ENCODE assay signal across 28 cellular contexts in the genomic region with DNA sequence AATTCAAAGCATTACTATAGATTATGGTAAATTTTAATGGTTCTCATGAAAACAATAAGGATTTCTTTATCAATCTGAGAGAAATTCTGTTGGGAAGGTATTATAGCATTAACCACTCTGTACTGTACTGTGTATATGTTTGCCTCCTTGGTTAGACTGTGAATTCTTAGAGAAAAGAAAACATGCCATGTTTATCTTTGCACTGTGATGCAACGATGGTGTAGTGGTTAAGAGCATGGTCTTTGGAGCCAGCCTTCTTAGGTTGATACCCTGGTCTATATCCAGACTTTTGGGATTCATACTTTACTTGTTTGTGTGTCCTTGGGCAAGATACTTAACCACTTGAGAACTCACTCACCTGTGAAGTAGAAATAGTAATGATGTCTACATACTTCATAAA. TPM values are rescaled to one million over a fixed set of nuclear protein-coding genes. Genes with fewer than 3 reads are reported as not detected.
"Had no signal": no experiment of that assay in that cellular context is flagged by ENCODE, and none has a peak within 500 bp of the region (broad histone marks: within the 10 kb centered on the region; RNA-seq: fewer than 3 reads in every experiment).

No MANE protein-coding gene starts in this region.

- H3K27me3 Mint-ChIP-seq: stimulated activated memory B cell treated with anti-CD40 and anti-IgM and Interleukin-4, amounts not matched to agents 10 μg/mL and 1 μg/mL and 100 μg/mL, for 72 hours had no signal

- H3K4me1 ChIP-seq: colonic mucosa, spleen, tibial artery, upper lobe of left lung, uterus had no signal

- H3K36me3 ChIP-seq: colonic mucosa, spleen, tibial artery, upper lobe of left lung, uterus had no signal

- H3K4me3 ChIP-seq: colonic mucosa, spleen, tibial artery, upper lobe of left lung, uterus had no signal

- H3K36me3 Mint-ChIP-seq: natural killer cell; stimulated activated memory B cell treated with anti-CD40 and anti-IgM and Interleukin-4, amounts not matched to agents 10 μg/mL and 1 μg/mL and 100 μg/mL, for 72 hours had no signal

- H3K27me3 ChIP-seq: colonic mucosa, spleen, tibial artery, upper lobe of left lung, uterus had no signal

- H3K9me3 Mint-ChIP-seq: natural killer cell; stimulated activated memory B cell treated with anti-CD40 and anti-IgM and Interleukin-4, amounts not matched to agents 10 μg/mL and 1 μg/mL and 100 μg/mL, for 72 hours; stimulated activated naive CD8-positive, alpha-beta T cell treated with anti-CD3 and anti-CD28 coated beads, Interleukin-15, Interleukin-2, amounts not matched to agents 100 ng/mL and 50 ng/mL, for 24 hours had no signal

- DNase-seq: colonic mucosa; effector CD4-positive, alpha-beta T cell; foreskin fibroblast; left colon; left ventricle myocardium superior; natural killer cell; posterior cingulate gyrus; spleen; stimulated activated CD4-positive, alpha-beta T cell treated with anti-CD3 and anti-CD28 coated beads, Interleukin-15, amount 100 ng/mL, for 24 hours; stimulated activated CD4-positive, alpha-beta T cell treated with anti-CD3 and anti-CD28 coated beads, Interleukin-1b, Interleukin-23, amount 100 ng/mL, for 48 hours; stimulated activated CD4-positive, alpha-beta T cell treated with anti-CD3 and anti-CD28 coated beads, Interleukin-4, amount 100 ng/mL, for 24 hours; tibial artery; upper lobe of left lung; uterus had no signal

- H3K4me1 Mint-ChIP-seq: natural killer cell; neural crest cell; stimulated activated memory B cell treated with anti-CD40 and anti-IgM and Interleukin-4, amounts not matched to agents 10 μg/mL and 1 μg/mL and 100 μg/mL, for 72 hours had no signal

- H3K27ac Mint-ChIP-seq: natural killer cell; stimulated activated memory B cell treated with anti-CD40 and anti-IgM and Interleukin-4, amounts not matched to agents 10 μg/mL and 1 μg/mL and 100 μg/mL, for 72 hours; stimulated activated naive CD8-positive, alpha-beta T cell treated with anti-CD3 and anti-CD28 coated beads, Interleukin-15, Interleukin-2, amounts not matched to agents 100 ng/mL and 50 ng/mL, for 24 hours had no signal

- H3K4me3 Mint-ChIP-seq: natural killer cell; neural crest cell; stimulated activated memory B cell treated with anti-CD40 and anti-IgM and Interleukin-4, amounts not matched to agents 10 μg/mL and 1 μg/mL and 100 μg/mL, for 72 hours; stimulated activated naive CD8-positive, alpha-beta T cell treated with anti-CD3 and anti-CD28 coated beads, Interleukin-15, Interleukin-2, amounts not matched to agents 100 ng/mL and 50 ng/mL, for 24 hours had no signal

- H3K27ac ChIP-seq: colonic mucosa, spleen, tibial artery, upper lobe of left lung, uterus had no signal

- ATAC-seq: left colon; left ventricle myocardium superior; sciatic nerve; stimulated activated memory B cell treated with anti-CD40 and anti-IgM and Interleukin-4, amounts not matched to agents 10 μg/mL and 1 μg/mL and 100 μg/mL, for 72 hours had no signal

- H3K9me3 ChIP-seq: colonic mucosa, tibial artery, upper lobe of left lung, uterus had no signal

RNA-seq across cellular contexts. Expression of a gene that starts 41.2 kb away (rescaled TPM):
- total RNA-seq: colonic mucosa, dermis microvascular lymphatic vessel endothelial cell, kidney epithelial cell, left colon, left ventricle myocardium superior, lung microvascular endothelial cell, mesenteric fat pad, mucosa of gallbladder, myocyte, natural killer cell, neural crest cell, osteocyte, pulmonary artery endothelial cell, sciatic nerve, skeletal muscle tissue, spleen, temporal lobe, upper lobe of left lung, uterus had no signal
